In the genomic region with DNA sequence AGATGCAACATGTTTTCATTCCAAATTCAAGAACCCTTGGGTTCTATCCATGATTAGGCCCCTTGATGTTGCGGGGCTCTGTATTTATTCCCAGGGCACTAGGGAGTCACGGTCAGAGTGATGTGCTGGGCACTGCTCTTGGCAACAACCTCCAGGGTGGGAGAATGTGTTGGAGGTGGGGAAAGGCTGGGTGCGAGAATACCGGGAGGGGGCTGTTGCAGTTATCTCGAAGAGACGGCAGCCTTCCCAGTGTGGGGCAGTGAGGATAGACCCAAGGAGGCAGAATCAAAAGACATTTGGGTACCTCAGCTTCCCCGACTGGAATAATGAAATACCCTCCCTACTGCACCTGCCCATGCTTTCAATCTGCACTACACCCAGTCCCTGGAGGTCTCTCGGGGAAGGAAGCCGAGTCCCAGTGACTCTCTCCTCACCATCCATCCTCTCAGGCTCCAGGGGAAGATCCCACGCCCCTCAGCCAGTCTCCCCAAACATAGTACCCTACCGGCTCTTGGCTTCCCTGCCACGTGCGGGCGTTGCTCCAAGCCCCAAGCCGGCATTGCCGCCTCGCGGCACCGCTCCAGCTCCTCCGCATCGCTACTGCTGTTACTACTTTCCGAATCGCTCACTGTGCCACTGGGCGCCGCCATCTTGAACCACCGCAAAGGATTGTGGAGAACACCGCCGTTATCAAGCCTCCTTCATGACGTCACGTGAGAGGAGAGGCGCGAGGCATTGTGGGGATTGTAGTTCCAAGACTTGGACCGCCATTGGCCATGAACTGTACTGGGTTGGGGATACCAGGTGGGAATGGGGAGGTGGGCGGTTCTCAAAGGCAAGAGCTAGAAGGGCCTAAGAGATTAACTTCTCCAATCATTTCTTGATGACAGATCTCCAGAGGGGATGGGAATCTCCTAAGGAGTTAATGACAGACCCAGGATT, we compare ENCODE assay signal across 8 cellular contexts. TPM values are rescaled to one million over a fixed set of nuclear protein-coding genes. Genes with fewer than 3 reads are reported as not detected.
DNase-seq lines count a peak whose midpoint lies in the region; ATAC-seq and TF ChIP-seq lines count a peak whose summit lies in the region.

A gene with protein sequence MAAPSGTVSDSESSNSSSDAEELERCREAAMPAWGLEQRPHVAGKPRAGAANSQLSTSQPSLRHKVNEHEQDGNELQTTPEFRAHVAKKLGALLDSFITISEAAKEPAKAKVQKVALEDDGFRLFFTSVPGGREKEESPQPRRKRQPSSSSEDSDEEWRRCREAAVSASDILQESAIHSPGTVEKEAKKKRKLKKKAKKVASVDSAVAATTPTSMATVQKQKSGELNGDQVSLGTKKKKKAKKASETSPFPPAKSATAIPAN (minus strand): TSS at position 663 of the 942 bp plus-strand sequence. CDS start 13 bp downstream, at position 650.

- peak; percentile 97 for DNase-seq in Ammon's horn (ENCODE audit: low spot score)
- peak; percentile 94 for DNase-seq in NCI-H460 (ENCODE audit: extremely low read depth, low read depth)
- DNase-seq in cerebellar cortex (ENCODE audit: low spot score) = peak; percentile 97
- DNase-seq in kidney epithelial cell (ENCODE audit: low read depth) = peak; percentile 68
- DNase-seq in stimulated activated CD4-positive, alpha-beta T cell treated with anti-CD3 and anti-CD28 coated beads, Interleukin-15, amount 100 ng/mL, for 24 hours = peak; percentile 95

- peak within 1 kb of the TSS; percentile 63 for H3K4me3 ChIP-seq in kidney epithelial cell (ENCODE audit: low read depth, low read length)

- H3K36me3 ChIP-seq in kidney epithelial cell (ENCODE audit: control insufficient read depth, insufficient read depth, low read length) = no peaks in the 10 kb centered on the region

- no peak for TF ChIP-seq CTCF in kidney epithelial cell (IDR thresholded peaks at IDR 0.05; ENCODE audit: insufficient read depth, low read length, poor library complexity, severe bottlenecking)

- H3K27me3 ChIP-seq in kidney epithelial cell (ENCODE audit: control insufficient read depth, insufficient read depth, low read length) = no peaks in the 10 kb centered on the region

- ATAC-seq in HG03432 (IDR thresholded peaks at IDR 0.05; ENCODE audit: unreplicated experiment) = peak; percentile 96
- peak; percentile 99 for ATAC-seq in activated CD4-positive, CD25-positive, alpha-beta regulatory T cell treated with anti-CD3 and anti-CD28 coated beads, Interleukin-2, amount 50 U/mL, for 24 hours

- peak; percentile 83 for TF ChIP-seq POLR2A in GM19193 (IDR thresholded peaks at IDR 0.05; ENCODE audit: extremely low read depth, insufficient read depth, insufficient read length)

RNA-seq across cellular contexts. Expression of the gene that starts here (rescaled TPM):
- 17.8 and 18.6 TPM in 2 replicates for total RNA-seq in NCI-H460 (2014; rRNA removed; shearing (Covaris generic))
- 5.3 and 14.6 TPM in 2 replicates for polyA plus RNA-seq in NCI-H460 (2014; cell fraction: nucleus; rRNA removed)
- 16.5 and 19.9 TPM in 2 replicates for total RNA-seq in kidney epithelial cell

Comparison
In these comparisons a context has a peak if more than half of its experiments do, and no peak if none do; other contexts are left out.
1. Peak in every context shown above with its lines: DNase-seq, ATAC-seq and H3K4me3 ChIP-seq.